ENCODE assay signal across 1 cellular context in the genomic region with DNA sequence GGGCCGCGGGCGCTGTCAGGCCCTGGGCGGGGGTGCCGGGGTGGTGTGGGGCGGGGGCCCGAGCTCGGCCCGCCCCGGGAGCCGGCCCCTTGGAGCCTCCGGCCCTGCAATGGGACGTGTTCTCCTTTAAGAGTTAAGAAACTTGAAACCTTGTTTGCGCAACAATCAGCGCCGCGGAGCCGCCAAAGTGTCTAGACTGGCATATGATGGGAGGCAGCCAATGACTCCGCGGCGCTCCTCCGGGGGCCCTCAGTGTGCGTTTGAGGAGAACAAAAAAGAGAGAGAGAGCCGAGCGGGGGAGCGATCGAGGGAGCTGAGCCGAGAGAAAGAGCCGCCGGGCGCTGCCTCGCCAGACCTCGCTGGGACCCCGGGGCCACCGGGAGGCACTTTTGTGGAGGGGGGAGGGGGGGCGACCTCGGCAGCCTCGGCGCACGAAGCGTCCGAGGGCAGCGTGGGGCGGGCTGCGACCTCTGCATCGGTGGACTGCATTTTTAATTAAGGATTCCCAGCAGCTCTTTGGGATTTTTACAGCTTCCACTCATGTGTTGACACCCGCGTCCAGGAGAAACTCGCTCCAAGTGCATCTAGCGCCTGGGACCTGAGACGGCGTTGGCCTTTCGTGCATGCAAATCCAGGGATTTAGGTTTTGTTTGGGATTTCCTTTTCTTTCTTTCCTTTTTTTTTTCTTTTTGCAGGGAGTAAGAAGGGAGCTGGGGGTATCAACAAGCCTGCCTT.
A peak's percentile ranks its signal among the peaks of the same experiment; 100 is the strongest.
TF ChIP-seq lines count a peak whose summit lies in the region.

A gene (plus strand): TSS at position 202 of the 735 bp plus-strand sequence. CDS start 1,023 bp downstream, outside the sequence.

TF ChIP-seq in HepG2, 621 proteins besides CTCF, POLR2A, EP300 and RAD21 (continued from another document and continues in another):
- TF ChIP-seq KAT8 (CRISPR knock-in tag; IDR thresholded peaks at IDR 0.05) (peak; percentile 68; the same call in 1 of the 2 replicates), HOXA7 (CRISPR knock-in tag; IDR thresholded peaks at IDR 0.05) (no peak), ZNF552 (CRISPR knock-in tag; IDR thresholded peaks at IDR 0.05; ENCODE audit: borderline replicate concordance) (no peak), ZFP37 (CRISPR knock-in tag; IDR thresholded peaks at IDR 0.05; ENCODE audit: borderline replicate concordance) (no peak), MAFK (conservative IDR thresholded peaks at IDR 0.05 in 1 of 2, IDR thresholded peaks at IDR 0.05 in 1 of 2; ENCODE audit: low read length in 2 of 2) (no peak), GATAD2A (CRISPR knock-in tag; IDR thresholded peaks at IDR 0.05) (peak; percentile 57), IKZF4 (CRISPR knock-in tag; IDR thresholded peaks at IDR 0.05; ENCODE audit: borderline replicate concordance, low read depth, not compliant biosample characterization) (no peak), RBAK (CRISPR knock-in tag; IDR thresholded peaks at IDR 0.05) (no peak), REXO4 (CRISPR knock-in tag; IDR thresholded peaks at IDR 0.05; ENCODE audit: borderline replicate concordance) (no peak), MAZ (IDR thresholded peaks at IDR 0.05; ENCODE audit: borderline replicate concordance, low read depth, low read length) (peak; percentile 86; the same call in 1 of the 2 replicates), MAZ (CRISPR knock-in tag; IDR thresholded peaks at IDR 0.05; ENCODE audit: low read depth) (peak; percentile 62), MTF1 (CRISPR knock-in tag; IDR thresholded peaks at IDR 0.05) (no peak), ZFP90 (CRISPR knock-in tag; IDR thresholded peaks at IDR 0.05; ENCODE audit: borderline replicate concordance) (no peak), NKX3-1 (CRISPR knock-in tag; IDR thresholded peaks at IDR 0.05) (0 out of 2 replicates have a peak, but pooled peaks have one; percentile 47), STAG1 (CRISPR knock-in tag; IDR thresholded peaks at IDR 0.05) (no peak), RAD51 (IDR thresholded peaks at IDR 0.05; ENCODE audit: borderline replicate concordance) (no peak), TGIF2 (CRISPR knock-in tag; IDR thresholded peaks at IDR 0.05) (0 out of 2 replicates have a peak, but pooled peaks have one; percentile 52), ZNF251 (CRISPR knock-in tag; IDR thresholded peaks at IDR 0.05) (no peak), ZNF510 (CRISPR knock-in tag; IDR thresholded peaks at IDR 0.05; ENCODE audit: low read depth) (no peak), HNRNPH1 (optimal IDR thresholded peaks at IDR 0.05; ENCODE audit: low read depth, low read length) (no peak), SRSF9 (IDR thresholded peaks at IDR 0.05; ENCODE audit: borderline replicate concordance, insufficient read depth, low read depth, low read length, poor library complexity, severe bottlenecking) (no peak), SUZ12 (IDR thresholded peaks at IDR 0.05; ENCODE audit: low read depth, low read length) (no peak), ZNF792 (CRISPR knock-in tag; IDR thresholded peaks at IDR 0.05) (no peak; the same call in 1 of the 2 replicates), ZNF652 (CRISPR knock-in tag; IDR thresholded peaks at IDR 0.05; ENCODE audit: borderline replicate concordance, low read depth) (peak; percentile 88), RBFOX2 (IDR thresholded peaks at IDR 0.05; ENCODE audit: low read depth, low read length) (0 out of 2 replicates have a peak, but pooled peaks have one; percentile 36), KLF9 (CRISPR knock-in tag; IDR thresholded peaks at IDR 0.05; ENCODE audit: low read depth) (no peak), TMF1 (CRISPR knock-in tag; IDR thresholded peaks at IDR 0.05; ENCODE audit: low read depth) (peak; percentile 39; the same call in 1 of the 2 replicates), MATR3 (CRISPR knock-in tag; IDR thresholded peaks at IDR 0.05) (no peak), ZNF678 (CRISPR knock-in tag; IDR thresholded peaks at IDR 0.05) (no peak), KLF15 (CRISPR knock-in tag; IDR thresholded peaks at IDR 0.05; ENCODE audit: borderline replicate concordance) (no peak; the same call in 1 of the 2 replicates), NR2F2 (IDR thresholded peaks at IDR 0.05; ENCODE audit: borderline replicate concordance, low read depth) (no peak), ZBTB42 (CRISPR knock-in tag; IDR thresholded peaks at IDR 0.05) (no peak), NFE2L2 (IDR thresholded peaks at IDR 0.05; ENCODE audit: low read length) (no peak), TP53 (CRISPR knock-in tag; conservative IDR thresholded peaks at IDR 0.05) (no peak)
- TF ChIP-seq, protein P1, sequence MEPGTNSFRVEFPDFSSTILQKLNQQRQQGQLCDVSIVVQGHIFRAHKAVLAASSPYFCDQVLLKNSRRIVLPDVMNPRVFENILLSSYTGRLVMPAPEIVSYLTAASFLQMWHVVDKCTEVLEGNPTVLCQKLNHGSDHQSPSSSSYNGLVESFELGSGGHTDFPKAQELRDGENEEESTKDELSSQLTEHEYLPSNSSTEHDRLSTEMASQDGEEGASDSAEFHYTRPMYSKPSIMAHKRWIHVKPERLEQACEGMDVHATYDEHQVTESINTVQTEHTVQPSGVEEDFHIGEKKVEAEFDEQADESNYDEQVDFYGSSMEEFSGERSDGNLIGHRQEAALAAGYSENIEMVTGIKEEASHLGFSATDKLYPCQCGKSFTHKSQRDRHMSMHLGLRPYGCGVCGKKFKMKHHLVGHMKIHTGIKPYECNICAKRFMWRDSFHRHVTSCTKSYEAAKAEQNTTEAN (CRISPR knock-in tag; conservative IDR thresholded peaks at IDR 0.05), result no peak
- TF ChIP-seq, protein P2, sequence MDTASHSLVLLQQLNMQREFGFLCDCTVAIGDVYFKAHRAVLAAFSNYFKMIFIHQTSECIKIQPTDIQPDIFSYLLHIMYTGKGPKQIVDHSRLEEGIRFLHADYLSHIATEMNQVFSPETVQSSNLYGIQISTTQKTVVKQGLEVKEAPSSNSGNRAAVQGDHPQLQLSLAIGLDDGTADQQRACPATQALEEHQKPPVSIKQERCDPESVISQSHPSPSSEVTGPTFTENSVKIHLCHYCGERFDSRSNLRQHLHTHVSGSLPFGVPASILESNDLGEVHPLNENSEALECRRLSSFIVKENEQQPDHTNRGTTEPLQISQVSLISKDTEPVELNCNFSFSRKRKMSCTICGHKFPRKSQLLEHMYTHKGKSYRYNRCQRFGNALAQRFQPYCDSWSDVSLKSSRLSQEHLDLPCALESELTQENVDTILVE (CRISPR knock-in tag; IDR thresholded peaks at IDR 0.05), result no peak; the same call in 1 of the 2 replicates
- TF ChIP-seq, protein P3, sequence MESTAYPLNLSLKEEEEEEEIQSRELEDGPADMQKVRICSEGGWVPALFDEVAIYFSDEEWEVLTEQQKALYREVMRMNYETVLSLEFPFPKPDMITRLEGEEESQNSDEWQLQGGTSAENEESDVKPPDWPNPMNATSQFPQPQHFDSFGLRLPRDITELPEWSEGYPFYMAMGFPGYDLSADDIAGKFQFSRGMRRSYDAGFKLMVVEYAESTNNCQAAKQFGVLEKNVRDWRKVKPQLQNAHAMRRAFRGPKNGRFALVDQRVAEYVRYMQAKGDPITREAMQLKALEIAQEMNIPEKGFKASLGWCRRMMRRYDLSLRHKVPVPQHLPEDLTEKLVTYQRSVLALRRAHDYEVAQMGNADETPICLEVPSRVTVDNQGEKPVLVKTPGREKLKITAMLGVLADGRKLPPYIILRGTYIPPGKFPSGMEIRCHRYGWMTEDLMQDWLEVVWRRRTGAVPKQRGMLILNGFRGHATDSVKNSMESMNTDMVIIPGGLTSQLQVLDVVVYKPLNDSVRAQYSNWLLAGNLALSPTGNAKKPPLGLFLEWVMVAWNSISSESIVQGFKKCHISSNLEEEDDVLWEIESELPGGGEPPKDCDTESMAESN (CRISPR knock-in tag; conservative IDR thresholded peaks at IDR 0.05), result peak; percentile 53; the same call in 1 of the 2 replicates
- TF ChIP-seq, protein P4, sequence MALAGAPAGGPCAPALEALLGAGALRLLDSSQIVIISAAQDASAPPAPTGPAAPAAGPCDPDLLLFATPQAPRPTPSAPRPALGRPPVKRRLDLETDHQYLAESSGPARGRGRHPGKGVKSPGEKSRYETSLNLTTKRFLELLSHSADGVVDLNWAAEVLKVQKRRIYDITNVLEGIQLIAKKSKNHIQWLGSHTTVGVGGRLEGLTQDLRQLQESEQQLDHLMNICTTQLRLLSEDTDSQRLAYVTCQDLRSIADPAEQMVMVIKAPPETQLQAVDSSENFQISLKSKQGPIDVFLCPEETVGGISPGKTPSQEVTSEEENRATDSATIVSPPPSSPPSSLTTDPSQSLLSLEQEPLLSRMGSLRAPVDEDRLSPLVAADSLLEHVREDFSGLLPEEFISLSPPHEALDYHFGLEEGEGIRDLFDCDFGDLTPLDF (CRISPR knock-in tag; IDR thresholded peaks at IDR 0.05), result peak; percentile 16; the same call in 1 of the 2 replicates
- TF ChIP-seq, protein P5, sequence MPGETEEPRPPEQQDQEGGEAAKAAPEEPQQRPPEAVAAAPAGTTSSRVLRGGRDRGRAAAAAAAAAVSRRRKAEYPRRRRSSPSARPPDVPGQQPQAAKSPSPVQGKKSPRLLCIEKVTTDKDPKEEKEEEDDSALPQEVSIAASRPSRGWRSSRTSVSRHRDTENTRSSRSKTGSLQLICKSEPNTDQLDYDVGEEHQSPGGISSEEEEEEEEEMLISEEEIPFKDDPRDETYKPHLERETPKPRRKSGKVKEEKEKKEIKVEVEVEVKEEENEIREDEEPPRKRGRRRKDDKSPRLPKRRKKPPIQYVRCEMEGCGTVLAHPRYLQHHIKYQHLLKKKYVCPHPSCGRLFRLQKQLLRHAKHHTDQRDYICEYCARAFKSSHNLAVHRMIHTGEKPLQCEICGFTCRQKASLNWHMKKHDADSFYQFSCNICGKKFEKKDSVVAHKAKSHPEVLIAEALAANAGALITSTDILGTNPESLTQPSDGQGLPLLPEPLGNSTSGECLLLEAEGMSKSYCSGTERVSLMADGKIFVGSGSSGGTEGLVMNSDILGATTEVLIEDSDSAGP (CRISPR knock-in tag; IDR thresholded peaks at IDR 0.05; ENCODE audit: borderline replicate concordance), result peak; percentile 99
- TF ChIP-seq, protein P6, sequence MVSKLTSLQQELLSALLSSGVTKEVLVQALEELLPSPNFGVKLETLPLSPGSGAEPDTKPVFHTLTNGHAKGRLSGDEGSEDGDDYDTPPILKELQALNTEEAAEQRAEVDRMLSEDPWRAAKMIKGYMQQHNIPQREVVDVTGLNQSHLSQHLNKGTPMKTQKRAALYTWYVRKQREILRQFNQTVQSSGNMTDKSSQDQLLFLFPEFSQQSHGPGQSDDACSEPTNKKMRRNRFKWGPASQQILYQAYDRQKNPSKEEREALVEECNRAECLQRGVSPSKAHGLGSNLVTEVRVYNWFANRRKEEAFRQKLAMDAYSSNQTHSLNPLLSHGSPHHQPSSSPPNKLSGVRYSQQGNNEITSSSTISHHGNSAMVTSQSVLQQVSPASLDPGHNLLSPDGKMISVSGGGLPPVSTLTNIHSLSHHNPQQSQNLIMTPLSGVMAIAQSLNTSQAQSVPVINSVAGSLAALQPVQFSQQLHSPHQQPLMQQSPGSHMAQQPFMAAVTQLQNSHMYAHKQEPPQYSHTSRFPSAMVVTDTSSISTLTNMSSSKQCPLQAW (CRISPR knock-in tag; IDR thresholded peaks at IDR 0.05), result 0 out of 2 replicates have a peak, but pooled peaks have one; percentile 53
- TF ChIP-seq, protein P7, sequence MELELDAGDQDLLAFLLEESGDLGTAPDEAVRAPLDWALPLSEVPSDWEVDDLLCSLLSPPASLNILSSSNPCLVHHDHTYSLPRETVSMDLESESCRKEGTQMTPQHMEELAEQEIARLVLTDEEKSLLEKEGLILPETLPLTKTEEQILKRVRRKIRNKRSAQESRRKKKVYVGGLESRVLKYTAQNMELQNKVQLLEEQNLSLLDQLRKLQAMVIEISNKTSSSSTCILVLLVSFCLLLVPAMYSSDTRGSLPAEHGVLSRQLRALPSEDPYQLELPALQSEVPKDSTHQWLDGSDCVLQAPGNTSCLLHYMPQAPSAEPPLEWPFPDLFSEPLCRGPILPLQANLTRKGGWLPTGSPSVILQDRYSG (CRISPR knock-in tag; IDR thresholded peaks at IDR 0.05), result no peak
- TF ChIP-seq, protein P8, sequence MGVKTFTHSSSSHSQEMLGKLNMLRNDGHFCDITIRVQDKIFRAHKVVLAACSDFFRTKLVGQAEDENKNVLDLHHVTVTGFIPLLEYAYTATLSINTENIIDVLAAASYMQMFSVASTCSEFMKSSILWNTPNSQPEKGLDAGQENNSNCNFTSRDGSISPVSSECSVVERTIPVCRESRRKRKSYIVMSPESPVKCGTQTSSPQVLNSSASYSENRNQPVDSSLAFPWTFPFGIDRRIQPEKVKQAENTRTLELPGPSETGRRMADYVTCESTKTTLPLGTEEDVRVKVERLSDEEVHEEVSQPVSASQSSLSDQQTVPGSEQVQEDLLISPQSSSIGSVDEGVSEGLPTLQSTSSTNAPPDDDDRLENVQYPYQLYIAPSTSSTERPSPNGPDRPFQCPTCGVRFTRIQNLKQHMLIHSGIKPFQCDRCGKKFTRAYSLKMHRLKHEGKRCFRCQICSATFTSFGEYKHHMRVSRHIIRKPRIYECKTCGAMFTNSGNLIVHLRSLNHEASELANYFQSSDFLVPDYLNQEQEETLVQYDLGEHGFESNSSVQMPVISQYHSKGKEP (CRISPR knock-in tag; IDR thresholded peaks at IDR 0.05), result no peak
- TF ChIP-seq, protein P9, sequence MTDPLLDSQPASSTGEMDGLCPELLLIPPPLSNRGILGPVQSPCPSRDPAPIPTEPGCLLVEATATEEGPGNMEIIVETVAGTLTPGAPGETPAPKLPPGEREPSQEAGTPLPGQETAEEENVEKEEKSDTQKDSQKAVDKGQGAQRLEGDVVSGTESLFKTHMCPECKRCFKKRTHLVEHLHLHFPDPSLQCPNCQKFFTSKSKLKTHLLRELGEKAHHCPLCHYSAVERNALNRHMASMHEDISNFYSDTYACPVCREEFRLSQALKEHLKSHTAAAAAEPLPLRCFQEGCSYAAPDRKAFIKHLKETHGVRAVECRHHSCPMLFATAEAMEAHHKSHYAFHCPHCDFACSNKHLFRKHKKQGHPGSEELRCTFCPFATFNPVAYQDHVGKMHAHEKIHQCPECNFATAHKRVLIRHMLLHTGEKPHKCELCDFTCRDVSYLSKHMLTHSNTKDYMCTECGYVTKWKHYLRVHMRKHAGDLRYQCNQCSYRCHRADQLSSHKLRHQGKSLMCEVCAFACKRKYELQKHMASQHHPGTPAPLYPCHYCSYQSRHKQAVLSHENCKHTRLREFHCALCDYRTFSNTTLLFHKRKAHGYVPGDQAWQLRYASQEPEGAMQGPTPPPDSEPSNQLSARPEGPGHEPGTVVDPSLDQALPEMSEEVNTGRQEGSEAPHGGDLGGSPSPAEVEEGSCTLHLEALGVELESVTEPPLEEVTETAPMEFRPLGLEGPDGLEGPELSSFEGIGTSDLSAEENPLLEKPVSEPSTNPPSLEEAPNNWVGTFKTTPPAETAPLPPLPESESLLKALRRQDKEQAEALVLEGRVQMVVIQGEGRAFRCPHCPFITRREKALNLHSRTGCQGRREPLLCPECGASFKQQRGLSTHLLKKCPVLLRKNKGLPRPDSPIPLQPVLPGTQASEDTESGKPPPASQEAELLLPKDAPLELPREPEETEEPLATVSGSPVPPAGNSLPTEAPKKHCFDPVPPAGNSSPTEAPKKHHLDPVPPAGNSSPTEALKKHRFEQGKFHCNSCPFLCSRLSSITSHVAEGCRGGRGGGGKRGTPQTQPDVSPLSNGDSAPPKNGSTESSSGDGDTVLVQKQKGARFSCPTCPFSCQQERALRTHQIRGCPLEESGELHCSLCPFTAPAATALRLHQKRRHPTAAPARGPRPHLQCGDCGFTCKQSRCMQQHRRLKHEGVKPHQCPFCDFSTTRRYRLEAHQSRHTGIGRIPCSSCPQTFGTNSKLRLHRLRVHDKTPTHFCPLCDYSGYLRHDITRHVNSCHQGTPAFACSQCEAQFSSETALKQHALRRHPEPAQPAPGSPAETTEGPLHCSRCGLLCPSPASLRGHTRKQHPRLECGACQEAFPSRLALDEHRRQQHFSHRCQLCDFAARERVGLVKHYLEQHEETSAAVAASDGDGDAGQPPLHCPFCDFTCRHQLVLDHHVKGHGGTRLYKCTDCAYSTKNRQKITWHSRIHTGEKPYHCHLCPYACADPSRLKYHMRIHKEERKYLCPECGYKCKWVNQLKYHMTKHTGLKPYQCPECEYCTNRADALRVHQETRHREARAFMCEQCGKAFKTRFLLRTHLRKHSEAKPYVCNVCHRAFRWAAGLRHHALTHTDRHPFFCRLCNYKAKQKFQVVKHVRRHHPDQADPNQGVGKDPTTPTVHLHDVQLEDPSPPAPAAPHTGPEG (CRISPR knock-in tag; IDR thresholded peaks at IDR 0.05), result no peak
